ENCODE assay signal across 8 cellular contexts in genomic region chrX:53422091-53422914, GRCh38. TPM values are rescaled to one million over a fixed set of nuclear protein-coding genes. Genes with fewer than 3 reads are reported as not detected.
DNase-seq lines count a peak whose midpoint lies in the region; ATAC-seq, FAIRE-seq and TF ChIP-seq lines count a peak whose summit lies in the region.

Gene RIBC1 (plus strand): TSS chrX:53422873. CDS start chrX:53426277, 3,404 bp downstream.
Gene SMC1A (minus strand): TSS chrX:53422654. CDS start chrX:53422600, 54 bp downstream.

- H3K27me3 Mint-ChIP-seq in activated B cell treated with CpG ODN at 0.5 μM for 24 hours, result no peaks in the 10 kb centered on the region

- CTCF ChIA-PET in activated B cell treated with CpG ODN at 0.5 μM for 24 hours (lab: Charles Lee), result interaction anchor here (1.7 kb wide), 1 partner anchor 24 kb away, joined by 8 read pairs; no protein-coding TSS in a partner anchor

- H3K4me1 Mint-ChIP-seq in activated B cell treated with CpG ODN at 0.5 μM for 24 hours, result peaks cover 29% of the 10 kb centered on the region

- POLR2A ChIA-PET in activated B cell treated with CpG ODN at 0.5 μM for 24 hours (lab: Charles Lee), result interaction anchor here (0.6 to 2.5 kb wide), 12 partner anchors 11 to 1108 kb away, joined by 3 to 14 read pairs (median 4); partner anchors contain the start of genes GNL3L, HSD17B10, KDM5C and TSPYL2

- no peaks in the 10 kb centered on the region for H3K9me3 ChIP-seq in small intestine (ENCODE audit: control insufficient read depth, low read depth)

- DNase-seq in AG09309 (ENCODE audit: low read depth), result peak; percentile 92
- DNase-seq in NCI-H226, result peak; percentile 90
- DNase-seq in activated B cell treated with CpG ODN at 0.5 μM for 24 hours, result peak; percentile 79
- DNase-seq in caudate nucleus (lab: John Stamatoyannopoulos, UW), result peak; percentile 12 to 99 (median 90)
- DNase-seq in iPS-NIHi7 (ENCODE audit: extremely low spot score), result peak; percentile 90
- DNase-seq in small intestine, result peak; percentile 93

- H3K36me3 ChIP-seq in small intestine (ENCODE audit: control insufficient read depth in 2 of 2, insufficient read depth in 2 of 2, low read length in 2 of 2), result no peaks in the 10 kb centered on the region

- FAIRE-seq in small intestine (lab: Jason Lieb, UNC), result no peak

- peak; percentile 92 for ATAC-seq in GM19023 (IDR thresholded peaks at IDR 0.05; ENCODE audit: unreplicated experiment)
- ATAC-seq in HG03196 (IDR thresholded peaks at IDR 0.05; ENCODE audit: unreplicated experiment), result peak; percentile 92
- peak; percentile 89 for ATAC-seq in activated B cell treated with CpG ODN at 0.5 μM for 24 hours (ENCODE audit: low read depth)

- H3K27me3 ChIP-seq in small intestine (ENCODE audit: control insufficient read depth in 2 of 2, insufficient read depth in 2 of 2, low read length in 2 of 2), result no peaks in the 10 kb centered on the region

- WGBS in small intestine, 3 donors, result 0 to 5% (median 1%) methylated on average over 67 to 78 of the region's 78 CpGs

- H3K36me3 Mint-ChIP-seq in activated B cell treated with CpG ODN at 0.5 μM for 24 hours (ENCODE audit: low read depth), result peaks cover 18% of the 10 kb centered on the region

- peak within 1 kb of the TSS; percentile 92 for H3K4me3 Mint-ChIP-seq in activated B cell treated with CpG ODN at 0.5 μM for 24 hours

- H3K27ac ChIP-seq in caudate nucleus (ENCODE audit: low read depth, low read length), result peak within 1 kb of the TSS; percentile 86
- H3K27ac ChIP-seq in small intestine (ENCODE audit: low read depth in 1 of 2, low read length in 1 of 2), result peak within 1 kb of the TSS; percentile 73 to 98

- intact Hi-C loops in activated B cell treated with CpG ODN at 0.5 μM for 24 hours (cut with micrococcal nuclease), result loop anchor here (1.0 to 5.0 kb wide), 6 partner anchors 12 to 1217 kb away; partner anchors contain the start of genes HSD17B10, KDM5C, PHF8 and TSPYL2

- H3K4me1 ChIP-seq in small intestine (ENCODE audit: control insufficient read depth in 2 of 2, insufficient read depth in 1 of 2, low read depth in 1 of 2, low read length in 1 of 2), result peaks cover 0 to 7% of the 10 kb centered on the region in 2 donors

- peak within 1 kb of the TSS; percentile 70 for H3K4me3 ChIP-seq in AG09309 (ENCODE audit: control insufficient read depth, low read depth, low read length)
- H3K4me3 ChIP-seq in small intestine (ENCODE audit: low read depth in 1 of 2, low read length in 2 of 2), result peak within 1 kb of the TSS; percentile 60 to 67

- H3K9me3 Mint-ChIP-seq in activated B cell treated with CpG ODN at 0.5 μM for 24 hours, result no peaks in the 10 kb centered on the region

- H3K27ac Mint-ChIP-seq in activated B cell treated with CpG ODN at 0.5 μM for 24 hours, result peak within 1 kb of the TSS; percentile 96

- TF ChIP-seq CTCF in AG09309 (IDR thresholded peaks at IDR 0.05; ENCODE audit: control insufficient read depth, insufficient read depth, low read depth, low read length, missing control alignments), result no peak
- no peak for TF ChIP-seq CTCF in activated B cell treated with CpG ODN at 0.5 μM for 24 hours (IDR thresholded peaks at IDR 0.05)

RNA-seq across cellular contexts. Expression of gene RIBC1, which starts in this region (rescaled TPM):
- 0.86 and 0.91 TPM in 2 replicates for total RNA-seq in activated B cell treated with CpG ODN at 0.5 μM for 24 hours
- 1 to 10 TPM in 1 of 3 donors, under 1 TPM in 1, not detected in 1; 0.75 to 2.0 TPM for polyA plus RNA-seq in small intestine

RNA-seq across cellular contexts. Expression of gene SMC1A, which starts in this region (rescaled TPM):
- total RNA-seq in activated B cell treated with CpG ODN at 0.5 μM for 24 hours, result 75.8 and 84.0 TPM in 2 replicates
- polyA plus RNA-seq in small intestine, result 10 to 100 TPM in 1 of 3 donors, 1 to 10 TPM in 2; 7.0 to 17.8 (median 7.2) TPM

Comparison
In these comparisons a context has a peak if more than half of its experiments do, and no peak if none do; other contexts are left out.
1. Peak in every context shown above with its lines: DNase-seq, ATAC-seq, H3K4me3 ChIP-seq and H3K27ac ChIP-seq.